Comparison of ENCODE assay signal across 27 cellular contexts in genomic region chr6:82259389-82259788, GRCh38. TPM values are rescaled to one million over a fixed set of nuclear protein-coding genes. Genes with fewer than 3 reads are reported as not detected.
DNase-seq lines count a peak whose midpoint lies in the region; ATAC-seq and TF ChIP-seq lines count a peak whose summit lies in the region.
"Had no signal": no experiment of that assay in that cellular context is flagged by ENCODE, and none has a peak within 500 bp of the region (broad histone marks: within the 10 kb centered on the region; RNA-seq: fewer than 3 reads in every experiment).

No MANE protein-coding gene starts in this region.

- H3K4me3 Mint-ChIP-seq in endodermal cell, result no peak overlapping the region
- H3K4me3 Mint-ChIP-seq: activated B cell treated with CpG ODN at 0.5 μM for 24 hours; stimulated activated naive CD8-positive, alpha-beta T cell treated with anti-CD3 and anti-CD28 coated beads, Interleukin-15, Interleukin-2, amounts not matched to agents 100 ng/mL and 50 ng/mL, for 24 hours had no signal

- H3K27ac ChIP-seq in SK-N-SH (ENCODE audit: low read depth in 2 of 2, low read length in 1 of 2) (no peak overlapping the region), OCI-LY3 (ENCODE audit: low read length) (no peak overlapping the region), endodermal cell (ENCODE audit: low read depth, low read length) (no peak overlapping the region), spleen (no peak overlapping the region), SJCRH30 (no peak overlapping the region)
- H3K27ac ChIP-seq: 22Rv1, body of pancreas, GM23248, tibial nerve had no signal

- 96% methylated on average over 1 of the region's 1 CpG for WGBS in SK-N-SH (ENCODE audit: low lambda C conversion rate)
- 84% methylated on average over 1 of the region's 1 CpG; no CpG with 5 or more reads in 1 of the 2 experiments for WGBS in endodermal cell (ENCODE audit: insufficient coverage in 1 of 2, insufficient read length in 1 of 2), 2 experiments
- 26 to 61% (median 42%) methylated on average over 1 of the region's 1 CpG for WGBS in spleen, 5 donors

- no peak for TF ChIP-seq POLR2A in spleen (IDR thresholded peaks at IDR 0.05)

- no peaks in the 10 kb centered on the region for H3K9me2 ChIP-seq in SK-N-SH

- no peaks in the 10 kb centered on the region for H3K9me3 Mint-ChIP-seq in endodermal cell
- H3K9me3 Mint-ChIP-seq: activated B cell treated with CpG ODN at 0.5 μM for 24 hours; stimulated activated naive CD8-positive, alpha-beta T cell treated with anti-CD3 and anti-CD28 coated beads, Interleukin-15, Interleukin-2, amounts not matched to agents 100 ng/mL and 50 ng/mL, for 24 hours had no signal

- no peaks in the 10 kb centered on the region for H4K20me1 ChIP-seq in SK-N-SH (ENCODE audit: insufficient read depth)
- no peaks in the 10 kb centered on the region for H4K20me1 ChIP-seq in OCI-LY3 (ENCODE audit: insufficient read depth, low read length)

- no peaks in the 10 kb centered on the region for H3K9me3 ChIP-seq in SK-N-SH
- H3K9me3 ChIP-seq in OCI-LY3 (ENCODE audit: insufficient read depth, low read length), result no peaks in the 10 kb centered on the region
- H3K9me3 ChIP-seq in endodermal cell (ENCODE audit: control insufficient read depth, low read length), result peaks cover 10% of the 10 kb centered on the region
- no peaks in the 10 kb centered on the region for H3K9me3 ChIP-seq in spleen
- H3K9me3 ChIP-seq in SJCRH30 (replicated peaks), result no peaks in the 10 kb centered on the region
- H3K9me3 ChIP-seq: body of pancreas, gastroesophageal sphincter, tibial nerve had no signal

- POLR2A ChIA-PET in SK-N-SH (lab: Yijun Ruan, JAX), result no interaction called here

- CTCF ChIA-PET in SK-N-SH (lab: Yijun Ruan, JAX), result interaction anchor here (4.4 kb wide), 1 partner anchor 12 kb away, joined by 45 read pairs; no protein-coding TSS in a partner anchor

- no peak for TF ChIP-seq RAD21 in SK-N-SH (IDR thresholded peaks at IDR 0.05; ENCODE audit: low read length)

- H3K4me2 ChIP-seq in SK-N-SH (no peak overlapping the region), OCI-LY3 (ENCODE audit: low read length) (no peak overlapping the region)

- no peaks in the 10 kb centered on the region for H3K27me3 Mint-ChIP-seq in endodermal cell (ENCODE audit: insufficient read depth)

- DNase-seq in SK-N-SH, result no peak
- DNase-seq in endodermal cell, result no peak
- DNase-seq in DMS53 (lab: John Stamatoyannopoulos, UW), result no peak
- no peak for DNase-seq in spleen
- no peak for DNase-seq in SJCRH30
- DNase-seq: activated B cell treated with CpG ODN at 0.5 μM for 24 hours; activated CD4-positive, alpha-beta T cell treated with anti-CD3 and anti-CD28 coated beads, Interleukin-2, amount 50 U/mL, for 48 hours; activated effector memory CD4-positive, alpha-beta T cell treated with anti-CD3 and anti-CD28 coated beads, Interleukin-2, amount 50 U/mL, for 16 hours; body of pancreas; effector CD8-positive, alpha-beta T cell; GM23248; NCI-H1694; NCI-H2171 treated with DMSO at 0.1 percent for 48 hours; NCI-H526; OCI-M1; stimulated activated CD4-positive, alpha-beta T cell treated with anti-CD3 and anti-CD28 coated beads, Interleukin-4, amount 100 ng/mL, for 24 hours; T-helper 2 cell had no signal

- no peaks in the 10 kb centered on the region for H3K36me3 ChIP-seq in SK-N-SH (replicated peaks in 1 of 2; ENCODE audit: control insufficient read depth in 1 of 2, insufficient read depth in 2 of 2, low read length in 1 of 2)
- H3K36me3 ChIP-seq in OCI-LY3 (replicated peaks; ENCODE audit: low read depth, low read length), result no peaks in the 10 kb centered on the region
- no peaks in the 10 kb centered on the region for H3K36me3 ChIP-seq in endodermal cell (ENCODE audit: control insufficient read depth, insufficient read depth, low read length)
- H3K36me3 ChIP-seq in spleen, result no peaks in the 10 kb centered on the region
- no peaks in the 10 kb centered on the region for H3K36me3 ChIP-seq in SJCRH30
- H3K36me3 ChIP-seq: gastroesophageal sphincter, tibial nerve had no signal

- intact Hi-C loops in spleen (cut with DNase I; ENCODE audit: low total_unique reads), result no loop called here

- no peak overlapping the region for H3K9ac ChIP-seq in SK-N-SH
- no peak overlapping the region for H3K9ac ChIP-seq in OCI-LY3 (ENCODE audit: low read length)
- no peak overlapping the region for H3K9ac ChIP-seq in endodermal cell (ENCODE audit: extremely low read depth, low read length, poor library complexity, severe bottlenecking)
- H3K9ac ChIP-seq: GM23248 had no signal

- no peak overlapping the region for H3K4me3 ChIP-seq in SK-N-SH (ENCODE audit: low read depth in 2 of 2, low read length in 1 of 2)
- no peak overlapping the region for H3K4me3 ChIP-seq in OCI-LY3 (ENCODE audit: low read length)
- H3K4me3 ChIP-seq in endodermal cell (ENCODE audit: low read length), result no peak overlapping the region
- H3K4me3 ChIP-seq in spleen, result no peak overlapping the region
- no peak overlapping the region for H3K4me3 ChIP-seq in SJCRH30
- H3K4me3 ChIP-seq: body of pancreas, gastroesophageal sphincter, GM23248, lung, tibial nerve had no signal

- peaks cover 26% of the 10 kb centered on the region for H3F3A ChIP-seq in SK-N-SH (replicated peaks; ENCODE audit: insufficient read depth)

- no peaks in the 10 kb centered on the region for H3K36me3 Mint-ChIP-seq in endodermal cell (ENCODE audit: low read depth)

- H3K27ac Mint-ChIP-seq in endodermal cell, result peak overlapping the region; percentile 75
- H3K27ac Mint-ChIP-seq: activated B cell treated with CpG ODN at 0.5 μM for 24 hours; stimulated activated naive CD8-positive, alpha-beta T cell treated with anti-CD3 and anti-CD28 coated beads, Interleukin-15, Interleukin-2, amounts not matched to agents 100 ng/mL and 50 ng/mL, for 24 hours had no signal

- H3K27me3 ChIP-seq in SK-N-SH (ENCODE audit: insufficient read depth) (no peaks in the 10 kb centered on the region), OCI-LY3 (ENCODE audit: low read depth, low read length) (no peaks in the 10 kb centered on the region; the same call in 1 of the 2 replicates), endodermal cell (ENCODE audit: control insufficient read depth, insufficient read depth, low read length, poor library complexity, severe bottlenecking) (no peaks in the 10 kb centered on the region), spleen (replicated peaks in 1 of 7) (no peaks in the 10 kb centered on the region), SJCRH30 (no peaks in the 10 kb centered on the region)
- H3K27me3 ChIP-seq: body of pancreas, gastroesophageal sphincter, tibial nerve had no signal

- ATAC-seq in SK-N-SH treated with all-trans-retinoic acid at 6 μM for 48 hours (no peak), HG02938 (IDR thresholded peaks at IDR 0.05; ENCODE audit: unreplicated experiment) (no peak)
- ATAC-seq: body of pancreas, esophagus mucosa, gastroesophageal sphincter, Right ventricle myocardium inferior had no signal

- TF ChIP-seq CTCF in SK-N-SH (IDR thresholded peaks at IDR 0.05) (no peak), OCI-LY3 (IDR thresholded peaks at IDR 0.05; ENCODE audit: low read depth, low read length) (no peak), endodermal cell (conservative IDR thresholded peaks at IDR 0.05) (no peak), spleen (IDR thresholded peaks at IDR 0.05 in 8 of 11, conservative IDR thresholded peaks at IDR 0.05 in 3 of 11) (no peak)

- H3K4me1 ChIP-seq in SK-N-SH (ENCODE audit: control insufficient read depth in 1 of 2, insufficient read depth in 2 of 2, low read depth in 1 of 2, low read length in 1 of 2) (peaks cover 11 to 22% of the 10 kb centered on the region in 2 experiments), OCI-LY3 (ENCODE audit: low read length) (peaks cover 4% of the 10 kb centered on the region), endodermal cell (ENCODE audit: control insufficient read depth, insufficient read depth, low read length) (peaks cover 3% of the 10 kb centered on the region), spleen (peaks cover 0 to 8% (median 2%) of the 10 kb centered on the region in 6 donors), SJCRH30 (no peaks in the 10 kb centered on the region)
- H3K4me1 ChIP-seq: body of pancreas had no signal

- H2AFZ ChIP-seq in SK-N-SH (ENCODE audit: low read depth) (peak overlapping the region; percentile 38; the same call in 1 of the 2 replicates), OCI-LY3 (ENCODE audit: low read depth, low read length) (0 out of 2 replicates have a peak overlapping the region, but pooled peaks have one; percentile 41)
- H2AFZ ChIP-seq: GM23248 had no signal

- H3K79me2 ChIP-seq in SK-N-SH (ENCODE audit: insufficient read depth), result no peaks in the 10 kb centered on the region
- no peaks in the 10 kb centered on the region for H3K79me2 ChIP-seq in OCI-LY3 (ENCODE audit: low read length)

- peaks cover 45% of the 10 kb centered on the region for H3K4me1 Mint-ChIP-seq in endodermal cell
- H3K4me1 Mint-ChIP-seq: activated B cell treated with CpG ODN at 0.5 μM for 24 hours had no signal

- no peak for TF ChIP-seq EP300 in SK-N-SH (IDR thresholded peaks at IDR 0.05; ENCODE audit: borderline replicate concordance in 1 of 2, low read depth in 1 of 2, low read length in 1 of 2)

TF ChIP-seq in SK-N-SH, 30 proteins besides CTCF, POLR2A, EP300 and RAD21:
- no peak for TF ChIP-seq IRF3 (IDR thresholded peaks at IDR 0.05; ENCODE audit: low read depth, low read length)

TF ChIP-seq in SK-N-SH treated with all-trans-retinoic acid at 6 μM for 48 hours, 23 proteins besides CTCF, POLR2A, EP300 and RAD21 (continues in another document):
- TF ChIP-seq ISL1 (CRISPR knock-in tag; IDR thresholded peaks at IDR 0.05) (no peak), TCF4 (CRISPR knock-in tag; IDR thresholded peaks at IDR 0.05; ENCODE audit: borderline replicate concordance) (no peak), CREB5 (CRISPR knock-in tag; IDR thresholded peaks at IDR 0.05; ENCODE audit: low read depth) (no peak), RARB (CRISPR knock-in tag; IDR thresholded peaks at IDR 0.05) (no peak), PPARA (CRISPR knock-in tag; IDR thresholded peaks at IDR 0.05; ENCODE audit: borderline replicate concordance) (no peak)

RNA-seq across cellular contexts. Expression of gene IBTK, which starts 11.8 kb away (rescaled TPM):
- polyA plus RNA-seq in SK-N-SH (2012; rRNA removed) (9.5 and 14.5 TPM in 2 replicates), spleen (10 to 100 TPM; 14.6 to 16.2 (median 15.7) TPM)
- polyA plus RNA-seq in SK-N-SH (2012; cell fraction: cytosol; rRNA removed), result 15.1 and 18.5 TPM in 2 replicates
- 6.3 and 16.9 TPM in 2 replicates for polyA plus RNA-seq in SK-N-SH (2012; cell fraction: nucleus; rRNA removed)
- total RNA-seq in endodermal cell (10 to 100 TPM; 35.8 to 46.2 TPM), spleen (10 to 100 TPM; 23.6 to 36.6 (median 31.6) TPM)
- polyA plus RNA-seq in endodermal cell (2013, experiment 1 of 2), result 29.1 TPM
- 29.0 TPM for polyA plus RNA-seq in endodermal cell (2013, experiment 2 of 2)
- 26.7 and 31.5 TPM in 2 replicates for total RNA-seq in SJCRH30 (2014; rRNA removed; shearing (Covaris generic))
